Comparison of ENCODE assay signal across 9 cellular contexts in the genomic region with DNA sequence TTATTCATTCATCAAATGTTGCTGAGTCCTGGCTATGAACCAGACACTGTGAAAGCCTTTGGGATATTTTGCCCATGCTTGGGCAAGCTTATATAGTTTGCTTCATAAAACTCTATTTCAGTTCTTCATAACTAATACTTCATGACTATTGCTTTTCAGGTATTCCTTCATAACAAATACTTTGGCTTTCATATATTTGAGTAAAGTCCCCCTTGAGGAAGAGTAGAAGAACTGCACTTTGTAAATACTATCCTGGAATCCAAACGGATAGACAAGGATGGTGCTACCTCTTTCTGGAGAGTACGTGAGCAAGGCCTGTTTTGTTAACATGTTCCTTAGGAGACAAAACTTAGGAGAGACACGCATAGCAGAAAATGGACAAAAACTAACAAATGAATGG. TPM values are rescaled to one million over a fixed set of nuclear protein-coding genes. Genes with fewer than 3 reads are reported as not detected.
A peak's percentile ranks its signal among the peaks of the same experiment; 100 is the strongest.
DNase-seq lines count a peak whose midpoint lies in the region; ATAC-seq, FAIRE-seq and TF ChIP-seq lines count a peak whose summit lies in the region.
"Had no signal": no experiment of that assay in that cellular context is flagged by ENCODE, and none has a peak within 500 bp of the region (broad histone marks: within the 10 kb centered on the region; RNA-seq: fewer than 3 reads in every experiment).

No MANE protein-coding gene starts in this region.

- WGBS in HepG2 (ENCODE audit: low lambda C conversion rate): 34% methylated on average over 3 of the region's 3 CpGs
- WGBS in gastroesophageal sphincter (ENCODE audit: low coverage in 1 of 2), 2 donors: 33 to 45% methylated on average over 1 to 3 of the region's 3 CpGs

- H3K9ac ChIP-seq in HepG2 (ENCODE audit: insufficient read depth, low read depth, low read length): no peak overlapping the region; the same call in 1 of the 2 replicates

- DNase-seq in GM03348 (ENCODE audit: low spot score) (peak; percentile 17), HCEC 1CT (peak; percentile 13), RWPE1 (ENCODE audit: low spot score) (peak; percentile 20), HepG2 (ENCODE audit: low spot score) (peak; percentile 45)
- no peak for DNase-seq in stimulated activated CD4-positive, alpha-beta T cell treated with anti-CD3 and anti-CD28 coated beads, Interleukin-2, amount 100 ng/mL, for 24 hours

- TF ChIP-seq CTCF in RWPE1 (conservative IDR thresholded peaks at IDR 0.05; ENCODE audit: low read depth) (peak; percentile 41), HepG2 (CRISPR knock-in tag; IDR thresholded peaks at IDR 0.05) (peak; percentile 69), gastroesophageal sphincter (IDR thresholded peaks at IDR 0.05) (peak in 1 of 4 experiments; percentile 15)

- in situ Hi-C loops in HepG2 (cut with HindIII; ENCODE audit: extremely low pct_ligation_motif_present, low pct_unique_long_range_greater_than_20kb): no loop called here

- H3K4me2 ChIP-seq in HepG2 (ENCODE audit: low read depth, low read length): peak overlapping the region; percentile 48

- intact Hi-C loops in HepG2 (cut with micrococcal nuclease; ENCODE audit: unreplicated experiment): loop anchor here (5.0 to 10.0 kb wide), 3 partner anchors 37 to 180 kb away; partner anchors contain the start of gene ANKRD17

- H3K36me3 ChIP-seq in HepG2 (replicated peaks in 1 of 2; ENCODE audit: control insufficient read depth in 1 of 2, insufficient read depth in 2 of 2, low read length in 2 of 2) (no peaks in the 10 kb centered on the region; a peak in 2 of 5 replicates), gastroesophageal sphincter (no peaks in the 10 kb centered on the region)

- H2AFZ ChIP-seq in HepG2 (ENCODE audit: low read length): no peak overlapping the region

- H3K9me3 ChIP-seq in HepG2 (ENCODE audit: low read length) (no peaks in the 10 kb centered on the region), gastroesophageal sphincter (no peaks in the 10 kb centered on the region)

- TF ChIP-seq RAD21 in HepG2 (CRISPR knock-in tag; IDR thresholded peaks at IDR 0.05): no peak

- ATAC-seq in HepG2 (peak; percentile 13; the same call in 2 of the 3 replicates), gastroesophageal sphincter (no peak), GM19023 (IDR thresholded peaks at IDR 0.05; ENCODE audit: unreplicated experiment) (no peak), HG02981 (IDR thresholded peaks at IDR 0.05; ENCODE audit: unreplicated experiment) (no peak)

- H4K20me1 ChIP-seq in HepG2 (ENCODE audit: insufficient read depth, low read length): peaks cover under 1% of the 10 kb centered on the region; the same call in 1 of the 2 replicates

- CTCF ChIA-PET in RWPE1 (lab: Yijun Ruan, JAX) (interaction anchor here (1.0 kb wide), 1 partner anchor 10 kb away, joined by 3 read pairs; no protein-coding TSS in a partner anchor), HepG2 (lab: Yijun Ruan, JAX; ENCODE audit: low intra/inter-chr PET ratio, low total read pairs) (interaction anchor here (1.6 to 2.4 kb wide), 2 partner anchors 12 to 93 kb away, joined by 6 read pairs; no protein-coding TSS in a partner anchor)

- TF ChIP-seq POLR2A in HepG2 (IDR thresholded peaks at IDR 0.05; ENCODE audit: insufficient read depth in 1 of 2, low read depth in 2 of 2, low read length in 2 of 2) (no peak), gastroesophageal sphincter (IDR thresholded peaks at IDR 0.05) (no peak)

- no TSS peak for BruUV-seq in HepG2 (replicated peaks; lab: Mats Ljungman, UMichigan)

- POLR2A ChIA-PET in RWPE1 (lab: Yijun Ruan, JAX; ENCODE audit: low non-redundant PET): no interaction called here
- POLR2A ChIA-PET in HepG2 (lab: Yijun Ruan, JAX): interaction anchor here (1.2 to 6.3 kb wide), 3 partner anchors 13 to 93 kb away, joined by 3 to 85 read pairs (median 18); no protein-coding TSS in a partner anchor

- H3K4me1 ChIP-seq in HepG2 (ENCODE audit: insufficient read depth, low read length) (peaks cover 80% of the 10 kb centered on the region), gastroesophageal sphincter (no peaks in the 10 kb centered on the region)

- H3K79me2 ChIP-seq in HepG2 (ENCODE audit: insufficient read depth, low read length): peaks cover 63% of the 10 kb centered on the region

- no peak overlapping the region; a peak in 1 of 6 replicates for H3K4me3 ChIP-seq in HepG2 (replicated peaks in 1 of 3; ENCODE audit: insufficient read depth in 1 of 3, low read depth in 2 of 3, low read length in 3 of 3)
- H3K4me3 ChIP-seq in gastroesophageal sphincter: no peak overlapping the region

- H3K27me3 ChIP-seq in HepG2 (ENCODE audit: control insufficient read depth in 1 of 2, insufficient read depth in 2 of 2, low read length in 2 of 2) (no peaks in the 10 kb centered on the region), gastroesophageal sphincter (no peaks in the 10 kb centered on the region)

- H3K27ac ChIP-seq in RWPE1 (no peak overlapping the region), HepG2 (ENCODE audit: extremely low read length, insufficient read depth, low read length) (peak overlapping the region; percentile 98), gastroesophageal sphincter (no peak overlapping the region)

- no peak for FAIRE-seq in HepG2 (lab: Jason Lieb, UNC)
- FAIRE-seq: endometrium had no signal

- TF ChIP-seq EP300 in HepG2 (IDR thresholded peaks at IDR 0.05; ENCODE audit: low read depth in 2 of 2, low read length in 2 of 2) (peak in 1 of 2 experiments; percentile 35; a peak in 1 of 4 replicates), HepG2 (CRISPR knock-in tag; IDR thresholded peaks at IDR 0.05; ENCODE audit: borderline replicate concordance) (no peak), gastroesophageal sphincter (IDR thresholded peaks at IDR 0.05) (no peak)

RNA-seq across cellular contexts. Expression of gene AFP, which starts 1.7 kb away (rescaled TPM):
- 4,406 and 9,434 TPM in 2 replicates for total RNA-seq in HepG2 (2016; rRNA removed; fragmentation: Illumina TruSeq; extraction: Trizol)
- total RNA-seq in HepG2 (2016; cell fraction: cytosol; rRNA removed; fragmentation: Illumina TruSeq; extraction: Trizol; ENCODE audit: low read depth): 859 and 984 TPM in 2 replicates
- total RNA-seq in HepG2 (2016; cell fraction: insoluble cytoplasmic fraction; rRNA removed; fragmentation: Illumina TruSeq; extraction: Trizol): 4,328 and 8,879 TPM in 2 replicates
- total RNA-seq in HepG2 (2016; cell fraction: membrane; rRNA removed; fragmentation: Illumina TruSeq; extraction: Trizol): 1,470 and 1,653 TPM in 2 replicates
- 6,106 and 7,724 TPM in 2 replicates for total RNA-seq in HepG2 (2016; cell fraction: nucleus; rRNA removed; fragmentation: Illumina TruSeq; extraction: Trizol)
- polyA plus RNA-seq in HepG2 (2011; rRNA removed): 12,657 and 13,105 TPM in 2 replicates
- polyA plus RNA-seq in HepG2 (2011; cell fraction: cytosol; rRNA removed): 10,032 and 12,863 TPM in 2 replicates
- 3,859 and 4,411 TPM in 2 replicates for polyA plus RNA-seq in HepG2 (2011; cell fraction: nucleus; rRNA removed)
- polyA plus RNA-seq in HepG2 (2012): 15,767 and 21,683 TPM in 2 replicates
- 881 and 929 TPM in 2 replicates for polyA plus RNA-seq in HepG2 (2016; cell fraction: cytosol; fragmentation: Illumina TruSeq; extraction: Trizol; ENCODE audit: low read depth)
- polyA plus RNA-seq in HepG2 (2016; cell fraction: insoluble cytoplasmic fraction; fragmentation: Illumina TruSeq; extraction: Trizol; ENCODE audit: low read depth): 4,042 and 4,098 TPM in 2 replicates
- 1,126 and 1,308 TPM in 2 replicates for polyA plus RNA-seq in HepG2 (2016; cell fraction: membrane; fragmentation: Illumina TruSeq; extraction: Trizol; ENCODE audit: low read depth)
- polyA plus RNA-seq in HepG2 (2016; cell fraction: nucleus; fragmentation: Illumina TruSeq; extraction: Trizol; ENCODE audit: insufficient read depth, low read depth): 10,518 and 11,638 TPM in 2 replicates
- 1.4 and 2,561 TPM in 2 replicates for polyA minus RNA-seq in HepG2 (2011; rRNA and poly(A)+ RNA removed; ENCODE audit: low replicate concordance)
- polyA minus RNA-seq in HepG2 (2011; cell fraction: cytosol; rRNA and poly(A)+ RNA removed): 2,774 and 4,050 TPM in 2 replicates
- polyA minus RNA-seq in HepG2 (2011; cell fraction: nucleus; rRNA and poly(A)+ RNA removed): 1,510 and 2,631 TPM in 2 replicates
- total RNA-seq in gastroesophageal sphincter: not detected

RNA-seq across cellular contexts. Expression of gene ALB, which starts 30.2 kb away (rescaled TPM):
- total RNA-seq in HepG2 (2016; rRNA removed; fragmentation: Illumina TruSeq; extraction: Trizol) (10,101 and 22,625 TPM in 2 replicates), gastroesophageal sphincter (under 1 TPM in 3 of 4 donors, not detected in 1; 0.27 to 0.47 (median 0.40) TPM)
- total RNA-seq in HepG2 (2016; cell fraction: cytosol; rRNA removed; fragmentation: Illumina TruSeq; extraction: Trizol; ENCODE audit: low read depth): 1,763 and 1,983 TPM in 2 replicates
- 10,071 and 21,691 TPM in 2 replicates for total RNA-seq in HepG2 (2016; cell fraction: insoluble cytoplasmic fraction; rRNA removed; fragmentation: Illumina TruSeq; extraction: Trizol)
- 2,665 and 3,098 TPM in 2 replicates for total RNA-seq in HepG2 (2016; cell fraction: membrane; rRNA removed; fragmentation: Illumina TruSeq; extraction: Trizol)
- total RNA-seq in HepG2 (2016; cell fraction: nucleus; rRNA removed; fragmentation: Illumina TruSeq; extraction: Trizol): 14,455 and 17,797 TPM in 2 replicates
- 22,205 and 22,259 TPM in 2 replicates for polyA plus RNA-seq in HepG2 (2011; rRNA removed)
- polyA plus RNA-seq in HepG2 (2011; cell fraction: cytosol; rRNA removed): 10,343 and 19,758 TPM in 2 replicates
- polyA plus RNA-seq in HepG2 (2011; cell fraction: nucleus; rRNA removed): 4,838 and 7,133 TPM in 2 replicates
- polyA plus RNA-seq in HepG2 (2012): 30,113 and 41,157 TPM in 2 replicates
- polyA plus RNA-seq in HepG2 (2016; cell fraction: cytosol; fragmentation: Illumina TruSeq; extraction: Trizol; ENCODE audit: low read depth): 1,641 and 1,730 TPM in 2 replicates
- 9,271 and 9,564 TPM in 2 replicates for polyA plus RNA-seq in HepG2 (2016; cell fraction: insoluble cytoplasmic fraction; fragmentation: Illumina TruSeq; extraction: Trizol; ENCODE audit: low read depth)
- polyA plus RNA-seq in HepG2 (2016; cell fraction: membrane; fragmentation: Illumina TruSeq; extraction: Trizol; ENCODE audit: low read depth): 1,898 and 2,256 TPM in 2 replicates
- polyA plus RNA-seq in HepG2 (2016; cell fraction: nucleus; fragmentation: Illumina TruSeq; extraction: Trizol; ENCODE audit: insufficient read depth, low read depth): 21,168 and 22,798 TPM in 2 replicates
- polyA minus RNA-seq in HepG2 (2011; rRNA and poly(A)+ RNA removed; ENCODE audit: low replicate concordance): 2.4 and 3,693 TPM in 2 replicates
- 6,095 and 10,549 TPM in 2 replicates for polyA minus RNA-seq in HepG2 (2011; cell fraction: cytosol; rRNA and poly(A)+ RNA removed)
- 3,995 and 8,747 TPM in 2 replicates for polyA minus RNA-seq in HepG2 (2011; cell fraction: nucleus; rRNA and poly(A)+ RNA removed)

RNA-seq across cellular contexts. Expression of gene AFM, which starts 47.2 kb away (rescaled TPM):
- 0.79 and 1.8 TPM in 2 replicates for total RNA-seq in HepG2 (2016; rRNA removed; fragmentation: Illumina TruSeq; extraction: Trizol)
- 0.18 and 0.30 TPM in 2 replicates for total RNA-seq in HepG2 (2016; cell fraction: cytosol; rRNA removed; fragmentation: Illumina TruSeq; extraction: Trizol; ENCODE audit: low read depth)
- total RNA-seq in HepG2 (2016; cell fraction: insoluble cytoplasmic fraction; rRNA removed; fragmentation: Illumina TruSeq; extraction: Trizol): 0.67 and 1.9 TPM in 2 replicates
- 0.31 and 0.34 TPM in 2 replicates for total RNA-seq in HepG2 (2016; cell fraction: membrane; rRNA removed; fragmentation: Illumina TruSeq; extraction: Trizol)
- total RNA-seq in HepG2 (2016; cell fraction: nucleus; rRNA removed; fragmentation: Illumina TruSeq; extraction: Trizol): 4.4 and 4.6 TPM in 2 replicates
- polyA plus RNA-seq in HepG2 (2011; rRNA removed): 0.13 TPM in 2 replicates
- 0.08 TPM in 1 of 2 replicates, not detected in the other for polyA plus RNA-seq in HepG2 (2011; cell fraction: cytosol; rRNA removed)
- 0.09 and 0.21 TPM in 2 replicates for polyA plus RNA-seq in HepG2 (2011; cell fraction: nucleus; rRNA removed)
- polyA plus RNA-seq in HepG2 (2012): 0.15 and 0.17 TPM in 2 replicates
- 0.18 and 0.36 TPM in 2 replicates for polyA plus RNA-seq in HepG2 (2016; cell fraction: cytosol; fragmentation: Illumina TruSeq; extraction: Trizol; ENCODE audit: low read depth)
- 0.75 and 1.1 TPM in 2 replicates for polyA plus RNA-seq in HepG2 (2016; cell fraction: insoluble cytoplasmic fraction; fragmentation: Illumina TruSeq; extraction: Trizol; ENCODE audit: low read depth)
- polyA plus RNA-seq in HepG2 (2016; cell fraction: membrane; fragmentation: Illumina TruSeq; extraction: Trizol; ENCODE audit: low read depth): 0.37 and 0.42 TPM in 2 replicates
- 7.2 and 7.4 TPM in 2 replicates for polyA plus RNA-seq in HepG2 (2016; cell fraction: nucleus; fragmentation: Illumina TruSeq; extraction: Trizol; ENCODE audit: insufficient read depth, low read depth)
- not detected in 2 replicates for polyA minus RNA-seq in HepG2 (2011; rRNA and poly(A)+ RNA removed; ENCODE audit: low replicate concordance)
- not detected in 2 replicates for polyA minus RNA-seq in HepG2 (2011; cell fraction: cytosol; rRNA and poly(A)+ RNA removed)
- 0.13 and 0.25 TPM in 2 replicates for polyA minus RNA-seq in HepG2 (2011; cell fraction: nucleus; rRNA and poly(A)+ RNA removed)
- total RNA-seq in gastroesophageal sphincter: not detected

Comparison
In these comparisons a context has a peak if more than half of its experiments do, and no peak if none do; other contexts are left out.
1. DNase-seq: peak in GM03348 (single experiment), HCEC 1CT (single experiment), RWPE1 (single experiment) and HepG2 (single experiment); none in stimulated activated CD4-positive, alpha-beta T cell treated with anti-CD3 and anti-CD28 coated beads, Interleukin-2, amount 100 ng/mL, for 24 hours (0 of 2).
2. RNA of gene AFP, which starts 1.7 kb away (total RNA-seq): 859 to 9,434 TPM in HepG2; not detected in gastroesophageal sphincter; every median in the first group is over 100 times any median in the second.
3. RNA of gene ALB, which starts 30.2 kb away (total RNA-seq): 1,763 to 22,625 TPM in HepG2; 0.27 to 0.47 TPM in gastroesophageal sphincter; every median in the first group is over 1,000 times any median in the second.